ENCODE assay signal across 1 cellular context in genomic region chr6:26032387-26033131, GRCh38.
TF ChIP-seq lines count a peak whose summit lies in the region.

No MANE protein-coding gene starts in this region.

TF ChIP-seq in K562, 482 proteins besides CTCF, POLR2A, EP300 and RAD21 (continued from another document and continues in another):
- TF ChIP-seq ZBTB2 (IDR thresholded peaks at IDR 0.05) = no peak
- TF ChIP-seq ZNF766 (CRISPR knock-in tag; conservative IDR thresholded peaks at IDR 0.05) = peak; percentile 9
- no peak for TF ChIP-seq LEF1 (IDR thresholded peaks at IDR 0.05)
- peak; percentile 48 to 91; a peak in 1 of 4 replicates for TF ChIP-seq BCLAF1 (IDR thresholded peaks at IDR 0.05; ENCODE audit: borderline replicate concordance in 1 of 2, control insufficient read depth in 1 of 2, low read depth in 2 of 2, low read length in 1 of 2)
- no peak for TF ChIP-seq ETV6 (IDR thresholded peaks at IDR 0.05; ENCODE audit: borderline replicate concordance in 1 of 2, low read depth in 2 of 2, low read length in 1 of 2)
- TF ChIP-seq ETV6 (CRISPR knock-in tag; IDR thresholded peaks at IDR 0.05; ENCODE audit: borderline replicate concordance) = no peak
- no peak for TF ChIP-seq CAMTA2 (CRISPR knock-in tag; conservative IDR thresholded peaks at IDR 0.05)
- no peak for TF ChIP-seq KLF1 (tag; IDR thresholded peaks at IDR 0.05)
- peak in 1 of 2 experiments; percentile 2 for TF ChIP-seq E2F6 (IDR thresholded peaks at IDR 0.05; ENCODE audit: borderline replicate concordance in 1 of 2, extremely low read depth in 1 of 2, insufficient read depth in 1 of 2, insufficient read length in 1 of 2, low read depth in 1 of 2, low read length in 1 of 2, poor library complexity in 1 of 2, severe bottlenecking in 1 of 2)
- peak; percentile 29; the same call in 1 of the 2 replicates for TF ChIP-seq ARID1B (IDR thresholded peaks at IDR 0.05)
- TF ChIP-seq ZNF551 (CRISPR knock-in tag; IDR thresholded peaks at IDR 0.05) = 0 out of 2 replicates have a peak, but pooled peaks have one; percentile 67
- TF ChIP-seq DPF2 (IDR thresholded peaks at IDR 0.05) = peak; percentile 11; the same call in 1 of the 2 replicates
- TF ChIP-seq ZNF311 (CRISPR knock-in tag; IDR thresholded peaks at IDR 0.05) = no peak
- TF ChIP-seq KLF16 (IDR thresholded peaks at IDR 0.05) = no peak
- TF ChIP-seq CEBPG (CRISPR knock-in tag; IDR thresholded peaks at IDR 0.05) = no peak; the same call in 1 of the 2 replicates
- 0 out of 4 replicates have a peak, but pooled peaks of 1 of the 2 experiments have one; percentile 7 for TF ChIP-seq CEBPG (tag; conservative IDR thresholded peaks at IDR 0.05 in 1 of 2, IDR thresholded peaks at IDR 0.05 in 1 of 2)
- no peak for TF ChIP-seq TBP (optimal IDR thresholded peaks at IDR 0.05; ENCODE audit: low read depth, low read length)
- no peak for TF ChIP-seq ZKSCAN3 (CRISPR knock-in tag; IDR thresholded peaks at IDR 0.05)
- TF ChIP-seq CHAMP1 (IDR thresholded peaks at IDR 0.05) = no peak
- TF ChIP-seq TRIM25 (IDR thresholded peaks at IDR 0.05; ENCODE audit: borderline replicate concordance) = 0 out of 2 replicates have a peak, but pooled peaks have one; percentile 17
- TF ChIP-seq MIER1 (IDR thresholded peaks at IDR 0.05; ENCODE audit: low read depth) = 0 out of 2 replicates have a peak, but pooled peaks have one; percentile 55
- no peak for TF ChIP-seq JUN (IDR thresholded peaks at IDR 0.05; ENCODE audit: borderline replicate concordance, low read depth, low read length)
- no peak; the same call in 1 of the 2 replicates for TF ChIP-seq JUN (CRISPR knock-in tag; IDR thresholded peaks at IDR 0.05; ENCODE audit: borderline replicate concordance)
- TF ChIP-seq MEF2A (IDR thresholded peaks at IDR 0.05; ENCODE audit: control insufficient read depth, low read depth, low read length) = no peak
- no peak for TF ChIP-seq MTF1 (CRISPR knock-in tag; IDR thresholded peaks at IDR 0.05; ENCODE audit: borderline replicate concordance)
- no peak for TF ChIP-seq ZNF347 (CRISPR knock-in tag; IDR thresholded peaks at IDR 0.05; ENCODE audit: low read depth)
- TF ChIP-seq NKRF (IDR thresholded peaks at IDR 0.05; ENCODE audit: borderline replicate concordance) = no peak
- no peak for TF ChIP-seq ZNF785 (CRISPR knock-in tag; IDR thresholded peaks at IDR 0.05)
- no peak for TF ChIP-seq NCOA4 (IDR thresholded peaks at IDR 0.05; ENCODE audit: partially characterized antibody)
- no peak for TF ChIP-seq C11orf30 (IDR thresholded peaks at IDR 0.05; ENCODE audit: low read depth)
- TF ChIP-seq ZNF12 (CRISPR knock-in tag; IDR thresholded peaks at IDR 0.05) = no peak
- no peak for TF ChIP-seq RB1 (IDR thresholded peaks at IDR 0.05; ENCODE audit: low read depth)
- TF ChIP-seq KLF6 (CRISPR knock-in tag; IDR thresholded peaks at IDR 0.05; ENCODE audit: borderline replicate concordance) = 0 out of 2 replicates have a peak, but pooled peaks have one; percentile 6
- TF ChIP-seq PHF20 (IDR thresholded peaks at IDR 0.05; ENCODE audit: partially characterized antibody) = no peak
- peak in 1 of 2 experiments; percentile 70; a peak in 2 of 4 replicates for TF ChIP-seq SIN3A (IDR thresholded peaks at IDR 0.05; ENCODE audit: borderline replicate concordance in 2 of 2, control insufficient read depth in 1 of 2, low read depth in 2 of 2, low read length in 2 of 2)
- no peak for TF ChIP-seq MITF (IDR thresholded peaks at IDR 0.05)
- TF ChIP-seq MAFG (tag; conservative IDR thresholded peaks at IDR 0.05) = no peak
- no peak for TF ChIP-seq SETDB1 (IDR thresholded peaks at IDR 0.05; ENCODE audit: low read length)
- no peak for TF ChIP-seq ZNF408 (CRISPR knock-in tag; IDR thresholded peaks at IDR 0.05; ENCODE audit: low read depth)
- no peak for TF ChIP-seq ZNF133 (CRISPR knock-in tag; IDR thresholded peaks at IDR 0.05)
- TF ChIP-seq ZNF584 (CRISPR knock-in tag; IDR thresholded peaks at IDR 0.05; ENCODE audit: low read depth) = peak; percentile 59; the same call in 1 of the 2 replicates
- no peak for TF ChIP-seq ZBTB34 (CRISPR knock-in tag; IDR thresholded peaks at IDR 0.05)
- no peak for TF ChIP-seq IFI16 (CRISPR knock-in tag; IDR thresholded peaks at IDR 0.05)
- TF ChIP-seq ZNF140 (CRISPR knock-in tag; IDR thresholded peaks at IDR 0.05) = 0 out of 2 replicates have a peak, but pooled peaks have one; percentile 18
- no peak for TF ChIP-seq U2AF1 (optimal IDR thresholded peaks at IDR 0.05; ENCODE audit: low read depth, low read length)
- TF ChIP-seq TOE1 (IDR thresholded peaks at IDR 0.05; ENCODE audit: borderline replicate concordance) = no peak; the same call in 1 of the 2 replicates
- no peak for TF ChIP-seq TOE1 (CRISPR knock-in tag; IDR thresholded peaks at IDR 0.05; ENCODE audit: borderline replicate concordance, low read depth)
- TF ChIP-seq ZNF707 (CRISPR knock-in tag; conservative IDR thresholded peaks at IDR 0.05) = 0 out of 2 replicates have a peak, but pooled peaks have one; percentile 51
